ENCODE assay signal across 32 cellular contexts in the genomic region with DNA sequence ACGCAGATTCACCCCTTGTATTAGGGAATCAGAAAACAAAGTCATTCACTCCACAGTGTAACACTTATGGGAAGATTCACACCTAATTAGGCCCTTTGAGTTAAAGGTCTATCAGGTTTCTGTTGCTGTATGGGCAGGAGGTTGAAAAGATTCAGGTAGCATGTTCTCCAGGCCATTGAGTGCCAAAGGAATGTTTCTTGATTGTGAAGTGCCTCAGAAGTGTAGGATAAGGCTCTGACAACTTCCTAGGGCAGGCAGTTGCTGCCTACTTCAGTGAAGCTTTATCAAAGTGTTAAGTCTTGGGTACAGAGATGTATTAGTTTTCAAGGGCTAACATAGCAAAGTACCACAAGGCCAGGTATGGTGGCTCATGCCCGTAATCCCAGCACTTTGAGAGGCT. TPM values are rescaled to one million over a fixed set of nuclear protein-coding genes. Genes with fewer than 3 reads are reported as not detected.
"Had no signal": no experiment of that assay in that cellular context is flagged by ENCODE, and none has a peak within 500 bp of the region (broad histone marks: within the 10 kb centered on the region; RNA-seq: fewer than 3 reads in every experiment).

No MANE protein-coding gene starts in this region.

- H3K4me3 Mint-ChIP-seq: activated CD4-positive, alpha-beta memory T cell treated with anti-CD3 and anti-CD28 coated beads for 36 hours; activated CD4-positive, alpha-beta T cell treated with anti-CD3 and anti-CD28 coated beads for 36 hours; activated CD4-positive, alpha-beta T cell treated with anti-CD3 and anti-CD28 coated beads, Interleukin-2, amount 10 ng/mL, durations not matched to agents 24 days and 14 days; activated CD8-positive, alpha-beta memory T cell treated with anti-CD3 and anti-CD28 coated beads, Interleukin-2, amount 10 ng/mL, durations not matched to agents 7 days and 5 days; activated CD8-positive, alpha-beta T cell treated with anti-CD3 and anti-CD28 coated beads, Interleukin-2, amount 10 ng/mL, durations not matched to agents 7 days and 5 days; activated naive CD4-positive, alpha-beta T cell treated with anti-CD3 and anti-CD28 coated beads, Interleukin-2, amount 10 ng/mL, durations not matched to agents 7 days and 5 days; activated naive CD8-positive, alpha-beta T cell treated with anti-CD3 and anti-CD28 coated beads, Interleukin-2, amount 10 ng/mL, durations not matched to agents 7 days and 5 days; activated T-cell treated with anti-CD3 and anti-CD28 coated beads, Interleukin-2, amount 50 U/mL, for 24 hours; activated T-cell treated with anti-CD3 and anti-CD28 coated beads, Interleukin-2, amount 50 U/mL, for 72 hours; brain had no signal

- H3K36me3 Mint-ChIP-seq: activated CD4-positive, alpha-beta memory T cell treated with anti-CD3 and anti-CD28 coated beads for 36 hours; activated CD8-positive, alpha-beta memory T cell treated with anti-CD3 and anti-CD28 coated beads, Interleukin-2, amount 10 ng/mL, durations not matched to agents 7 days and 5 days; activated naive CD4-positive, alpha-beta T cell treated with anti-CD3 and anti-CD28 coated beads, Interleukin-2, amount 10 ng/mL, durations not matched to agents 7 days and 5 days; activated naive CD4-positive, alpha-beta T cell treated with anti-CD3 and anti-CD28 coated beads, Interleukin-2, amount 50 U/mL, for 72 hours; activated naive CD8-positive, alpha-beta T cell treated with anti-CD3 and anti-CD28 coated beads, Interleukin-2, amount 10 ng/mL, durations not matched to agents 7 days and 5 days; brain had no signal

- DNase-seq: activated CD4-positive, alpha-beta memory T cell treated with anti-CD3 and anti-CD28 coated beads for 36 hours; activated CD4-positive, alpha-beta T cell treated with anti-CD3 and anti-CD28 coated beads for 36 hours; activated CD4-positive, alpha-beta T cell treated with anti-CD3 and anti-CD28 coated beads, Interleukin-2, amount 10 ng/mL, durations not matched to agents 24 days and 14 days; activated CD4-positive, CD25-positive, alpha-beta regulatory T cell; activated CD4-positive, CD25-positive, alpha-beta regulatory T cell treated with anti-CD3 and anti-CD28 coated beads, Interleukin-2, amount 50 U/mL, for 72 hours; activated CD8-positive, alpha-beta memory T cell treated with anti-CD3 and anti-CD28 coated beads, Interleukin-2, amount 10 ng/mL, durations not matched to agents 7 days and 5 days; activated CD8-positive, alpha-beta memory T cell treated with anti-CD3 and anti-CD28 coated beads, Interleukin-2, amount 50 U/mL, for 4 hours; activated CD8-positive, alpha-beta T cell treated with anti-CD3 and anti-CD28 coated beads, Interleukin-2, amount 10 ng/mL, durations not matched to agents 7 days and 5 days; activated gamma-delta T cell; activated naive CD4-positive, alpha-beta T cell; activated naive CD4-positive, alpha-beta T cell treated with anti-CD3 and anti-CD28 coated beads, Interleukin-2, amount 10 ng/mL, durations not matched to agents 7 days and 5 days; activated naive CD8-positive, alpha-beta T cell treated with anti-CD3 and anti-CD28 coated beads, Interleukin-2, amount 10 ng/mL, durations not matched to agents 7 days and 5 days; activated T-cell treated with anti-CD3 and anti-CD28 coated beads for 4 hours; activated T-cell treated with anti-CD3 and anti-CD28 coated beads, Interleukin-2, amount 50 U/mL, for 24 hours; activated T-cell treated with anti-CD3 and anti-CD28 coated beads, Interleukin-2, amount 50 U/mL, for 72 hours; central memory CD4-positive, alpha-beta T cell; cerebellar nuclear complex; colonic mucosa; effector CD8-positive, alpha-beta T cell; foreskin keratinocyte; gastrocnemius medialis; glutamatergic neuron; T-helper 2 cell had no signal

- H3K27me3 Mint-ChIP-seq: activated CD4-positive, alpha-beta memory T cell treated with anti-CD3 and anti-CD28 coated beads for 36 hours; activated CD4-positive, alpha-beta T cell treated with anti-CD3 and anti-CD28 coated beads for 36 hours; activated CD4-positive, alpha-beta T cell treated with anti-CD3 and anti-CD28 coated beads, Interleukin-2, amount 10 ng/mL, durations not matched to agents 24 days and 14 days; activated CD8-positive, alpha-beta memory T cell treated with anti-CD3 and anti-CD28 coated beads, Interleukin-2, amount 10 ng/mL, durations not matched to agents 7 days and 5 days; activated naive CD4-positive, alpha-beta T cell treated with anti-CD3 and anti-CD28 coated beads, Interleukin-2, amount 10 ng/mL, durations not matched to agents 7 days and 5 days; activated naive CD8-positive, alpha-beta T cell treated with anti-CD3 and anti-CD28 coated beads, Interleukin-2, amount 10 ng/mL, durations not matched to agents 7 days and 5 days; activated T-cell treated with anti-CD3 and anti-CD28 coated beads, Interleukin-2, amount 50 U/mL, for 24 hours had no signal

- H3K9me3 ChIP-seq: ascending aorta, breast epithelium, colonic mucosa, gastrocnemius medialis, heart left ventricle had no signal

- H3K4me1 ChIP-seq: ascending aorta, breast epithelium, colonic mucosa, foreskin keratinocyte, gastrocnemius medialis, heart left ventricle had no signal

- H3K9me3 Mint-ChIP-seq: activated CD4-positive, alpha-beta memory T cell treated with anti-CD3 and anti-CD28 coated beads for 36 hours; activated CD4-positive, alpha-beta T cell treated with anti-CD3 and anti-CD28 coated beads, Interleukin-2, amount 10 ng/mL, durations not matched to agents 24 days and 14 days; activated naive CD8-positive, alpha-beta T cell treated with anti-CD3 and anti-CD28 coated beads, Interleukin-2, amount 10 ng/mL, durations not matched to agents 7 days and 5 days; activated T-cell treated with anti-CD3 and anti-CD28 coated beads, Interleukin-2, amount 50 U/mL, for 24 hours; brain had no signal

- H3K4me1 Mint-ChIP-seq: activated CD4-positive, alpha-beta T cell treated with anti-CD3 and anti-CD28 coated beads for 36 hours; activated CD4-positive, alpha-beta T cell treated with anti-CD3 and anti-CD28 coated beads, Interleukin-2, amount 10 ng/mL, durations not matched to agents 24 days and 14 days; activated CD8-positive, alpha-beta memory T cell treated with anti-CD3 and anti-CD28 coated beads, Interleukin-2, amount 10 ng/mL, durations not matched to agents 7 days and 5 days; activated naive CD4-positive, alpha-beta T cell treated with anti-CD3 and anti-CD28 coated beads, Interleukin-2, amount 10 ng/mL, durations not matched to agents 7 days and 5 days; activated naive CD8-positive, alpha-beta T cell treated with anti-CD3 and anti-CD28 coated beads, Interleukin-2, amount 10 ng/mL, durations not matched to agents 7 days and 5 days; brain had no signal

- ATAC-seq: activated CD4-positive, alpha-beta T cell treated with anti-CD3 and anti-CD28 coated beads for 36 hours; activated CD8-positive, alpha-beta memory T cell treated with anti-CD3 and anti-CD28 coated beads, Interleukin-2, amount 10 ng/mL, durations not matched to agents 7 days and 5 days; activated CD8-positive, alpha-beta T cell treated with anti-CD3 and anti-CD28 coated beads, Interleukin-2, amount 10 ng/mL, durations not matched to agents 7 days and 5 days; activated naive CD4-positive, alpha-beta T cell treated with anti-CD3 and anti-CD28 coated beads, Interleukin-2, amount 50 U/mL, for 72 hours; activated T-cell treated with anti-CD3 and anti-CD28 coated beads, Interleukin-2, amount 50 U/mL, for 72 hours; esophagus mucosa; foreskin keratinocyte; gastrocnemius medialis; heart left ventricle had no signal

- H3K27me3 ChIP-seq: ascending aorta, breast epithelium, cardiac muscle cell, colonic mucosa, foreskin keratinocyte, gastrocnemius medialis, heart left ventricle had no signal

- H3K27ac Mint-ChIP-seq: activated CD4-positive, alpha-beta memory T cell treated with anti-CD3 and anti-CD28 coated beads for 36 hours; activated CD4-positive, alpha-beta T cell treated with anti-CD3 and anti-CD28 coated beads for 36 hours; activated CD4-positive, alpha-beta T cell treated with anti-CD3 and anti-CD28 coated beads, Interleukin-2, amount 10 ng/mL, durations not matched to agents 24 days and 14 days; activated CD8-positive, alpha-beta memory T cell treated with anti-CD3 and anti-CD28 coated beads, Interleukin-2, amount 10 ng/mL, durations not matched to agents 7 days and 5 days; activated CD8-positive, alpha-beta T cell treated with anti-CD3 and anti-CD28 coated beads, Interleukin-2, amount 10 ng/mL, durations not matched to agents 7 days and 5 days; activated naive CD4-positive, alpha-beta T cell treated with anti-CD3 and anti-CD28 coated beads, Interleukin-2, amount 10 ng/mL, durations not matched to agents 7 days and 5 days; activated naive CD4-positive, alpha-beta T cell treated with anti-CD3 and anti-CD28 coated beads, Interleukin-2, amount 50 U/mL, for 72 hours; activated naive CD8-positive, alpha-beta T cell treated with anti-CD3 and anti-CD28 coated beads, Interleukin-2, amount 10 ng/mL, durations not matched to agents 7 days and 5 days; activated T-cell treated with anti-CD3 and anti-CD28 coated beads, Interleukin-2, amount 50 U/mL, for 24 hours; activated T-cell treated with anti-CD3 and anti-CD28 coated beads, Interleukin-2, amount 50 U/mL, for 72 hours; brain had no signal

- H3K36me3 ChIP-seq: ascending aorta, breast epithelium, cardiac muscle cell, colonic mucosa, gastrocnemius medialis, heart left ventricle had no signal

- H3K4me3 ChIP-seq: ascending aorta, breast epithelium, cardiac muscle cell, colonic mucosa, gastrocnemius medialis, heart left ventricle had no signal

- H3K27ac ChIP-seq: ascending aorta, breast epithelium, cardiac muscle cell, colonic mucosa, foreskin keratinocyte, gastrocnemius medialis, heart left ventricle had no signal

RNA-seq across cellular contexts. Expression of a gene that starts 48.7 kb away (rescaled TPM):
- total RNA-seq: activated CD4-positive, alpha-beta T cell treated with anti-CD3 and anti-CD28 coated beads for 36 hours; cardiac muscle cell; dermis microvascular lymphatic vessel endothelial cell; epithelial cell of proximal tubule had no signal
- polyA plus RNA-seq: cardiac muscle cell had no signal
